Comparison of ENCODE assay signal across 8 cellular contexts in genomic region chr17:18363021-18363941, GRCh38. TPM values are rescaled to one million over a fixed set of nuclear protein-coding genes. Genes with fewer than 3 reads are reported as not detected.
DNase-seq lines count a peak whose midpoint lies in the region; ATAC-seq and TF ChIP-seq lines count a peak whose summit lies in the region.

SHMT1 (minus strand) TSS chr17:18363550; CDS start chr17:18355981, 7,569 bp downstream.

- H3K4me3 Mint-ChIP-seq in nephron, result peak within 1 kb of the TSS; percentile 93 to 96 (median 95)

- TF ChIP-seq CTCF in fibroblast of pulmonary artery (IDR thresholded peaks at IDR 0.05; ENCODE audit: low read length, missing control alignments) (no peak), nephron (IDR thresholded peaks at IDR 0.05; ENCODE audit: unreplicated experiment in 3 of 3) (no peak)

- peak; percentile 97 for TF ChIP-seq POLR2A in Raji (IDR thresholded peaks at IDR 0.05; ENCODE audit: insufficient read depth, low read depth, low read length)

- H3K4me3 ChIP-seq in fibroblast of pulmonary artery (replicated peaks; ENCODE audit: low read depth, low read length), result peak within 1 kb of the TSS; percentile 68

- peaks cover 3% of the 10 kb centered on the region for H3K9me3 Mint-ChIP-seq in nephron

- peaks cover 3% of the 10 kb centered on the region for H3K27me3 Mint-ChIP-seq in nephron (ENCODE audit: low read depth)

- peak within 1 kb of the TSS; percentile 60 to 92 (median 70) for H3K27ac Mint-ChIP-seq in nephron

- peak; percentile 100 for ATAC-seq in stimulated activated naive CD8-positive, alpha-beta T cell treated with anti-CD3 and anti-CD28 coated beads, Interleukin-15, Interleukin-2, amounts not matched to agents 100 U/mL and 50 U/mL, for 24 hours

- DNase-seq in ELR (ENCODE audit: low read depth) (peak; percentile 93), H4 (ENCODE audit: low spot score) (peak; percentile 86), LoVo (ENCODE audit: low spot score) (peak; percentile 95), fibroblast of pulmonary artery (ENCODE audit: low read depth) (peak; percentile 84)
- DNase-seq in activated effector memory CD4-positive, alpha-beta T cell treated with Interleukin-2 at 50 U/mL for 16 hours, result peak; percentile 87
- peak; percentile 94 for DNase-seq in stimulated activated naive CD8-positive, alpha-beta T cell treated with anti-CD3 and anti-CD28 coated beads, Interleukin-15, Interleukin-2, amounts not matched to agents 100 U/mL and 50 U/mL, for 24 hours

- H3K36me3 Mint-ChIP-seq in nephron (ENCODE audit: low read depth), result peaks cover 7% of the 10 kb centered on the region

- peaks cover 8% of the 10 kb centered on the region for H3K4me1 Mint-ChIP-seq in nephron

RNA-seq across cellular contexts. Expression of gene SHMT1, which starts in this region (rescaled TPM):
- total RNA-seq in H4 (2014; rRNA removed; shearing (Covaris generic)), result 27.6 and 27.7 TPM in 2 replicates

Comparison
In these comparisons a context has a peak if more than half of its experiments do, and no peak if none do; other contexts are left out.
1. Peak in every context shown above with its lines: DNase-seq, ATAC-seq and H3K4me3 ChIP-seq.